22 cellular contexts compared by ENCODE assay signal in the genomic region with DNA sequence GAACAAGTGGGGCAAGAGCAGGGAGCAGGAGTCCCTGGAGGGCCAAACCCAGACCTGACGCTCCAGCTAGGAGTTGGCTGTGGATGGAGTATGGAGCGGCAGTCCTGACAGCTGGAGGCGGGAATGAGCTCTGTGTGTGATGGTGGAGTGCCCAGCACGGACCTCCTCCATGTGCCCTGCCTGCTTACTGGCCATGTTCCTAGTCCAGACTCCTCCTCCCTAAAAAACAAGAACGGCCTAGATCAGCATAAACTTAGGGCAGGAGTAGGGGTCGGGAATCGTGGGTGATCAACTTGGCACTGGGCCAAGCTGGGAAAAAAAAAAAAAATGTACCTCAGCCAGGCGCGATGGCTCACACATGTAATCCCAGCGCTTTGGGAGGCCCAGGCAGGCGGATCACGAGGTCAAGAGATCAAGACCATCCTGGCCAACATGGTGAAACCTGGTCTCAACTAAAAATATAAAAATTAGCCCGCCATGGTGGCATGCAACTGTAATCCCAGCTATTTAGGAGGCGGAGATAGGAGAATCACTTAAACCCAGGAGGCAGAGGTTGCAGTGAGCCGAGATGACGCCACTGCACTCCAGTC.
"Had no signal": no experiment of that assay in that cellular context is flagged by ENCODE, and none has a peak within 500 bp of the region (broad histone marks: within the 10 kb centered on the region; RNA-seq: fewer than 3 reads in every experiment).

No MANE protein-coding gene starts in this region.

- H3K27ac ChIP-seq: breast epithelium, gastrocnemius medialis, neutrophil, parathyroid adenoma, skin epidermis had no signal

- ATAC-seq: activated CD8-positive, alpha-beta T cell treated with anti-CD3 and anti-CD28 coated beads, Interleukin-2, amount 10 ng/mL, durations not matched to agents 7 days and 5 days; effector memory CD8-positive, alpha-beta T cell; gastrocnemius medialis; left lobe of liver; natural killer cell; WTC11 had no signal

- DNase-seq: activated CD4-positive, alpha-beta T cell treated with anti-CD3 and anti-CD28 coated beads for 48 hours; activated CD8-positive, alpha-beta memory T cell treated with anti-CD3 and anti-CD28 coated beads, Interleukin-2, amount 50 U/mL, for 4 hours; activated CD8-positive, alpha-beta T cell treated with anti-CD3 and anti-CD28 coated beads, Interleukin-2, amount 10 ng/mL, durations not matched to agents 7 days and 5 days; activated gamma-delta T cell; activated naive CD8-positive, alpha-beta T cell treated with anti-CD3 and anti-CD28 coated beads, Interleukin-2, amount 10 ng/mL, durations not matched to agents 7 days and 5 days; activated T-cell treated with anti-CD3 and anti-CD28 coated beads, Interleukin-2, amount 50 U/mL, for 48 hours; anterior cingulate cortex; dermis blood vessel endothelial cell; effector memory CD8-positive, alpha-beta T cell; gastrocnemius medialis; islet precursor cell; natural killer cell; stimulated activated CD4-positive, alpha-beta T cell treated with anti-CD3 and anti-CD28 coated beads, Interleukin-4, amount 100 ng/mL, for 24 hours; stimulated activated naive CD4-positive, alpha-beta T cell treated with Interleukin-2 at 50 U/mL for 16 hours; substantia nigra had no signal

- H3K9ac ChIP-seq: parathyroid adenoma had no signal

- FAIRE-seq: TTC549 had no signal

- H3K4me3 ChIP-seq: breast epithelium, gastrocnemius medialis, skin epidermis had no signal

- H3K9me3 ChIP-seq: breast epithelium, gastrocnemius medialis, neutrophil had no signal

- H2AFZ ChIP-seq: parathyroid adenoma had no signal

- H3K4me1 ChIP-seq: breast epithelium, parathyroid adenoma had no signal

- H3K79me2 ChIP-seq: parathyroid adenoma had no signal

- H3K36me3 ChIP-seq: breast epithelium, neutrophil had no signal

- H3K27me3 ChIP-seq: breast epithelium, gastrocnemius medialis had no signal
